In genomic region chr3:64332461-64333350, GRCh38 we compare ENCODE assay signal across 23 cellular contexts.
A peak's percentile ranks its signal among the peaks of the same experiment; 100 is the strongest.
DNase-seq lines count a peak whose midpoint lies in the region; ATAC-seq and TF ChIP-seq lines count a peak whose summit lies in the region.
"Had no signal": no experiment of that assay in that cellular context is flagged by ENCODE, and none has a peak within 500 bp of the region (broad histone marks: within the 10 kb centered on the region; RNA-seq: fewer than 3 reads in every experiment).

No MANE protein-coding gene starts in this region.

- H3K4me3 ChIP-seq in sigmoid colon, result no peak overlapping the region
- H3K4me3 ChIP-seq: A549, vagina had no signal

- TF ChIP-seq POLR2A in sigmoid colon (IDR thresholded peaks at IDR 0.05), result no peak

- H3K4me3 Mint-ChIP-seq in WTC11, result no peak overlapping the region
- H3K4me3 Mint-ChIP-seq: brain; stimulated activated naive B cell treated with anti-CD40 and anti-IgM and Interleukin-4, amounts not matched to agents 10 μg/mL and 1 μg/mL and 100 μg/mL, for 72 hours had no signal

- intact Hi-C loops in sigmoid colon (cut with DNase I) (no loop called here), head of caudate nucleus (cut with DNase I) (no loop called here)

- H3K36me3 ChIP-seq in sigmoid colon, result no peaks in the 10 kb centered on the region
- H3K36me3 ChIP-seq: vagina had no signal

- H3K9me3 Mint-ChIP-seq in WTC11, result no peaks in the 10 kb centered on the region
- H3K9me3 Mint-ChIP-seq: brain; stimulated activated naive B cell treated with anti-CD40 and anti-IgM and Interleukin-4, amounts not matched to agents 10 μg/mL and 1 μg/mL and 100 μg/mL, for 72 hours had no signal

- no peaks in the 10 kb centered on the region for H3K27me3 ChIP-seq in sigmoid colon
- H3K27me3 ChIP-seq: vagina had no signal

- H3K27ac ChIP-seq in sigmoid colon, result peak overlapping the region; percentile 27 to 61 (median 46)
- H3K27ac ChIP-seq: A549, KMS-11, parathyroid adenoma, vagina had no signal

- TF ChIP-seq EP300 in sigmoid colon (IDR thresholded peaks at IDR 0.05), result no peak

- no peaks in the 10 kb centered on the region for H3K27me3 Mint-ChIP-seq in WTC11 (ENCODE audit: low read depth)
- H3K27me3 Mint-ChIP-seq: stimulated activated naive B cell treated with anti-CD40 and anti-IgM and Interleukin-4, amounts not matched to agents 10 μg/mL and 1 μg/mL and 100 μg/mL, for 72 hours had no signal

- CTCF ChIA-PET in WTC11 (lab: Charles Lee), result no interaction called here

- no peak overlapping the region for H3K27ac Mint-ChIP-seq in WTC11
- H3K27ac Mint-ChIP-seq: brain; stimulated activated naive B cell treated with anti-CD40 and anti-IgM and Interleukin-4, amounts not matched to agents 10 μg/mL and 1 μg/mL and 100 μg/mL, for 72 hours had no signal

- POLR2A ChIA-PET in WTC11 (lab: Charles Lee), result interaction anchor here (0.6 kb wide), 1 partner anchor 98 kb away, joined by 3 read pairs; no protein-coding TSS in a partner anchor

- 68 to 77% methylated on average over 9 of the region's 9 CpGs for WGBS in sigmoid colon, 2 donors

- H3K9me3 ChIP-seq in sigmoid colon, result no peaks in the 10 kb centered on the region
- H3K9me3 ChIP-seq: A549, vagina had no signal

- ATAC-seq in WTC11 (no peak), HG03439 (IDR thresholded peaks at IDR 0.05; ENCODE audit: unreplicated experiment) (no peak), left lobe of liver (no peak)
- ATAC-seq: A549; right cardiac atrium; Right ventricle myocardium inferior; stimulated activated naive B cell treated with anti-CD40 and anti-IgM and Interleukin-4, amounts not matched to agents 10 μg/mL and 1 μg/mL and 100 μg/mL, for 72 hours had no signal

- no peaks in the 10 kb centered on the region for H3K36me3 Mint-ChIP-seq in WTC11
- H3K36me3 Mint-ChIP-seq: brain; stimulated activated naive B cell treated with anti-CD40 and anti-IgM and Interleukin-4, amounts not matched to agents 10 μg/mL and 1 μg/mL and 100 μg/mL, for 72 hours had no signal

- DNase-seq in AG20443 (ENCODE audit: low spot score) (peak; percentile 39), NCI-H69 (lab: John Stamatoyannopoulos, UW) (peak; percentile 30), fibroblast of peridontal ligament (ENCODE audit: extremely low read depth) (peak; percentile 61), sigmoid colon (no peak), head of caudate nucleus (no peak), WTC11 (ENCODE audit: low spot score) (no peak), left lobe of liver (ENCODE audit: low spot score) (no peak)
- DNase-seq: activated CD4-positive, alpha-beta T cell treated with anti-CD3 and anti-CD28 coated beads for 48 hours; activated T-cell treated with anti-CD3 and anti-CD28 coated beads, Interleukin-2, amount 50 U/mL, for 48 hours; GDM1; HCEC 1CT; kidney; NCI-H2081 treated with DMSO at 0.1 percent for 48 hours; OCI-M1; right cardiac atrium; stimulated activated naive B cell treated with anti-CD40 and anti-IgM and Interleukin-4, amounts not matched to agents 10 μg/mL and 1 μg/mL and 100 μg/mL, for 72 hours had no signal

- peaks cover 0 to 20% (median 4%) of the 10 kb centered on the region in 4 donors for H3K4me1 ChIP-seq in sigmoid colon
- H3K4me1 ChIP-seq: A549, parathyroid adenoma, vagina had no signal

- H3K4me1 Mint-ChIP-seq in WTC11, result no peaks in the 10 kb centered on the region
- H3K4me1 Mint-ChIP-seq: brain; stimulated activated naive B cell treated with anti-CD40 and anti-IgM and Interleukin-4, amounts not matched to agents 10 μg/mL and 1 μg/mL and 100 μg/mL, for 72 hours had no signal

- no peak for TF ChIP-seq CTCF in sigmoid colon (IDR thresholded peaks at IDR 0.05)
- no peak for TF ChIP-seq CTCF in WTC11 (IDR thresholded peaks at IDR 0.05)

TF ChIP-seq in WTC11, 78 proteins besides CTCF, POLR2A, EP300 and RAD21:
- TF ChIP-seq, protein P1, sequence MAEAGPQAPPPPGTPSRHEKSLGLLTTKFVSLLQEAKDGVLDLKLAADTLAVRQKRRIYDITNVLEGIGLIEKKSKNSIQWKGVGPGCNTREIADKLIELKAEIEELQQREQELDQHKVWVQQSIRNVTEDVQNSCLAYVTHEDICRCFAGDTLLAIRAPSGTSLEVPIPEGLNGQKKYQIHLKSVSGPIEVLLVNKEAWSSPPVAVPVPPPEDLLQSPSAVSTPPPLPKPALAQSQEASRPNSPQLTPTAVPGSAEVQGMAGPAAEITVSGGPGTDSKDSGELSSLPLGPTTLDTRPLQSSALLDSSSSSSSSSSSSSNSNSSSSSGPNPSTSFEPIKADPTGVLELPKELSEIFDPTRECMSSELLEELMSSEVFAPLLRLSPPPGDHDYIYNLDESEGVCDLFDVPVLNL (CRISPR knock-in tag; IDR thresholded peaks at IDR 0.05; ENCODE audit: borderline replicate concordance, low read depth), result no peak
- TF ChIP-seq NFATC4 (CRISPR knock-in tag; IDR thresholded peaks at IDR 0.05) (no peak), USF1 (CRISPR knock-in tag; IDR thresholded peaks at IDR 0.05) (no peak), EMX1 (CRISPR knock-in tag; IDR thresholded peaks at IDR 0.05) (no peak), IRF1 (CRISPR knock-in tag; IDR thresholded peaks at IDR 0.05) (no peak), ZSCAN18 (CRISPR knock-in tag; IDR thresholded peaks at IDR 0.05) (no peak)
- TF ChIP-seq, protein P2, sequence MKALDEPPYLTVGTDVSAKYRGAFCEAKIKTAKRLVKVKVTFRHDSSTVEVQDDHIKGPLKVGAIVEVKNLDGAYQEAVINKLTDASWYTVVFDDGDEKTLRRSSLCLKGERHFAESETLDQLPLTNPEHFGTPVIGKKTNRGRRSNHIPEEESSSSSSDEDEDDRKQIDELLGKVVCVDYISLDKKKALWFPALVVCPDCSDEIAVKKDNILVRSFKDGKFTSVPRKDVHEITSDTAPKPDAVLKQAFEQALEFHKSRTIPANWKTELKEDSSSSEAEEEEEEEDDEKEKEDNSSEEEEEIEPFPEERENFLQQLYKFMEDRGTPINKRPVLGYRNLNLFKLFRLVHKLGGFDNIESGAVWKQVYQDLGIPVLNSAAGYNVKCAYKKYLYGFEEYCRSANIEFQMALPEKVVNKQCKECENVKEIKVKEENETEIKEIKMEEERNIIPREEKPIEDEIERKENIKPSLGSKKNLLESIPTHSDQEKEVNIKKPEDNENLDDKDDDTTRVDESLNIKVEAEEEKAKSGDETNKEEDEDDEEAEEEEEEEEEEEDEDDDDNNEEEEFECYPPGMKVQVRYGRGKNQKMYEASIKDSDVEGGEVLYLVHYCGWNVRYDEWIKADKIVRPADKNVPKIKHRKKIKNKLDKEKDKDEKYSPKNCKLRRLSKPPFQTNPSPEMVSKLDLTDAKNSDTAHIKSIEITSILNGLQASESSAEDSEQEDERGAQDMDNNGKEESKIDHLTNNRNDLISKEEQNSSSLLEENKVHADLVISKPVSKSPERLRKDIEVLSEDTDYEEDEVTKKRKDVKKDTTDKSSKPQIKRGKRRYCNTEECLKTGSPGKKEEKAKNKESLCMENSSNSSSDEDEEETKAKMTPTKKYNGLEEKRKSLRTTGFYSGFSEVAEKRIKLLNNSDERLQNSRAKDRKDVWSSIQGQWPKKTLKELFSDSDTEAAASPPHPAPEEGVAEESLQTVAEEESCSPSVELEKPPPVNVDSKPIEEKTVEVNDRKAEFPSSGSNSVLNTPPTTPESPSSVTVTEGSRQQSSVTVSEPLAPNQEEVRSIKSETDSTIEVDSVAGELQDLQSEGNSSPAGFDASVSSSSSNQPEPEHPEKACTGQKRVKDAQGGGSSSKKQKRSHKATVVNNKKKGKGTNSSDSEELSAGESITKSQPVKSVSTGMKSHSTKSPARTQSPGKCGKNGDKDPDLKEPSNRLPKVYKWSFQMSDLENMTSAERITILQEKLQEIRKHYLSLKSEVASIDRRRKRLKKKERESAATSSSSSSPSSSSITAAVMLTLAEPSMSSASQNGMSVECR (CRISPR knock-in tag; IDR thresholded peaks at IDR 0.05; ENCODE audit: borderline replicate concordance), result no peak

Comparison
In these comparisons a context has a peak if more than half of its experiments do, and no peak if none do; other contexts are left out.
1. DNase-seq: peak in AG20443 (single experiment), NCI-H69 (single experiment) and fibroblast of peridontal ligament (single experiment); none in sigmoid colon (single experiment), head of caudate nucleus (0 of 42), WTC11 (single experiment) and left lobe of liver (single experiment).